ENCODE assay signal across 25 cellular contexts in the genomic region with DNA sequence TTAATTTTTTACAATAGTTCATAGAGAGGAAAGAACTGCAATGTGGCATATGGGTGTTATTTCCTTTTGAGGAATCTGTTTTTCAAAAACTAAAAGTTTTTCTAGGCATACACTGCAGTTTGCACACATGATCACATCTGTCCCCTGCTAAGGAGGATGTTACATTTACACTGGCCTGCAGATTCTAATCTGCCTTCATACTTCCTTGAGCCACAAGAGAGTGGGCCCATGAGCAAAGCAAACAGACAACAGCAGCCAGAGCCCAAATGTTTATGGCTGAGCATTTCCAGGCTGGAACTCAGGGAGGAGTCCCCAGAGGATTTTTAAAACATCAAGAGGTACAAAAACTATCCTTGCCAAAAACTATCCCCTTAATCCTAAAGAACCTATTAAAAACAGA.
"Had no signal": no experiment of that assay in that cellular context is flagged by ENCODE, and none has a peak within 500 bp of the region (broad histone marks: within the 10 kb centered on the region; RNA-seq: fewer than 3 reads in every experiment).

No MANE protein-coding gene starts in this region.

- H3K4me1 Mint-ChIP-seq: activated CD4-positive, alpha-beta T cell treated with anti-CD3 and anti-CD28 coated beads for 36 hours; activated CD4-positive, alpha-beta T cell treated with anti-CD3 and anti-CD28 coated beads, Interleukin-2, amount 10 ng/mL, durations not matched to agents 7 days and 5 days; activated naive CD4-positive, alpha-beta T cell treated with anti-CD3 and anti-CD28 coated beads, Interleukin-2, amount 50 U/mL, for 24 hours; activated naive CD8-positive, alpha-beta T cell treated with anti-CD3 and anti-CD28 coated beads, Interleukin-2, amount 10 ng/mL, durations not matched to agents 7 days and 5 days; central memory CD8-positive, alpha-beta T cell had no signal

- H3K27ac Mint-ChIP-seq: activated CD4-positive, alpha-beta T cell treated with anti-CD3 and anti-CD28 coated beads for 36 hours; activated CD4-positive, alpha-beta T cell treated with anti-CD3 and anti-CD28 coated beads, Interleukin-2, amount 10 ng/mL, durations not matched to agents 7 days and 5 days; activated CD8-positive, alpha-beta T cell treated with anti-CD3 and anti-CD28 coated beads, Interleukin-2, amount 10 ng/mL, durations not matched to agents 7 days and 5 days; activated naive CD4-positive, alpha-beta T cell treated with anti-CD3 and anti-CD28 coated beads, Interleukin-2, amount 50 U/mL, for 24 hours; activated naive CD8-positive, alpha-beta T cell treated with anti-CD3 and anti-CD28 coated beads, Interleukin-2, amount 10 ng/mL, durations not matched to agents 7 days and 5 days; activated T-cell treated with anti-CD3 and anti-CD28 coated beads, Interleukin-2, amount 50 U/mL, for 24 hours; activated T-helper 2 cell treated with anti-CD3 and anti-CD28 coated beads, Interferon-gamma antibody, Interleukin-2, Interleukin-4, amounts not matched to agents 10 μg/mL and 5 μg/mL and 100 μg/mL, durations not matched to agents 14 hours and 24 hours and 36 hours; WTC11 had no signal

- H3K9me3 ChIP-seq: ascending aorta, Peyer's patch, SJSA1 had no signal

- H3K27me3 ChIP-seq: ascending aorta, Peyer's patch, SJSA1 had no signal

- H3K9me3 Mint-ChIP-seq: activated CD4-positive, alpha-beta T cell treated with anti-CD3 and anti-CD28 coated beads, Interleukin-2, amount 10 ng/mL, durations not matched to agents 7 days and 5 days; activated naive CD4-positive, alpha-beta T cell treated with anti-CD3 and anti-CD28 coated beads, Interleukin-2, amount 50 U/mL, for 24 hours; activated naive CD8-positive, alpha-beta T cell treated with anti-CD3 and anti-CD28 coated beads, Interleukin-2, amount 10 ng/mL, durations not matched to agents 7 days and 5 days; activated T-cell treated with anti-CD3 and anti-CD28 coated beads, Interleukin-2, amount 50 U/mL, for 24 hours; activated T-helper 2 cell treated with anti-CD3 and anti-CD28 coated beads, Interferon-gamma antibody, Interleukin-2, Interleukin-4, amounts not matched to agents 10 μg/mL and 5 μg/mL and 100 μg/mL, durations not matched to agents 14 hours and 24 hours and 36 hours; central memory CD8-positive, alpha-beta T cell; WTC11 had no signal

- H3K4me3 ChIP-seq: ascending aorta, cardiac muscle cell, Peyer's patch, SJSA1 had no signal

- H3K27me3 Mint-ChIP-seq: activated CD4-positive, alpha-beta T cell treated with anti-CD3 and anti-CD28 coated beads, Interleukin-2, amount 10 ng/mL, durations not matched to agents 7 days and 5 days; activated naive CD4-positive, alpha-beta T cell treated with anti-CD3 and anti-CD28 coated beads, Interleukin-2, amount 50 U/mL, for 24 hours; central memory CD8-positive, alpha-beta T cell had no signal

- H3K4me1 ChIP-seq: ascending aorta, Peyer's patch, SJSA1 had no signal

- H3K27ac ChIP-seq: ascending aorta, cardiac muscle cell, Peyer's patch, SJSA1 had no signal

- H3K36me3 Mint-ChIP-seq: activated naive CD4-positive, alpha-beta T cell treated with anti-CD3 and anti-CD28 coated beads, Interleukin-2, amount 50 U/mL, for 24 hours; activated naive CD8-positive, alpha-beta T cell treated with anti-CD3 and anti-CD28 coated beads, Interleukin-2, amount 10 ng/mL, durations not matched to agents 7 days and 5 days; WTC11 had no signal

- H3K4me3 Mint-ChIP-seq: activated CD4-positive, alpha-beta T cell treated with anti-CD3 and anti-CD28 coated beads for 36 hours; activated CD4-positive, alpha-beta T cell treated with anti-CD3 and anti-CD28 coated beads, Interleukin-2, amount 10 ng/mL, durations not matched to agents 7 days and 5 days; activated CD8-positive, alpha-beta T cell treated with anti-CD3 and anti-CD28 coated beads, Interleukin-2, amount 10 ng/mL, durations not matched to agents 7 days and 5 days; activated naive CD4-positive, alpha-beta T cell treated with anti-CD3 and anti-CD28 coated beads, Interleukin-2, amount 50 U/mL, for 24 hours; activated naive CD8-positive, alpha-beta T cell treated with anti-CD3 and anti-CD28 coated beads, Interleukin-2, amount 10 ng/mL, durations not matched to agents 7 days and 5 days; activated T-cell treated with anti-CD3 and anti-CD28 coated beads, Interleukin-2, amount 50 U/mL, for 24 hours; central memory CD8-positive, alpha-beta T cell; WTC11 had no signal

- DNase-seq: activated CD4-positive, alpha-beta T cell treated with anti-CD3 and anti-CD28 coated beads for 36 hours; activated CD4-positive, alpha-beta T cell treated with anti-CD3 and anti-CD28 coated beads, Interleukin-2, amount 10 ng/mL, durations not matched to agents 7 days and 5 days; activated CD4-positive, alpha-beta T cell treated with anti-CD3 and anti-CD28 coated beads, Interleukin-2, amount 50 U/mL, for 48 hours; activated CD8-positive, alpha-beta T cell treated with anti-CD3 and anti-CD28 coated beads, Interleukin-2, amount 10 ng/mL, durations not matched to agents 7 days and 5 days; activated gamma-delta T cell; activated naive CD4-positive, alpha-beta T cell treated with Interleukin-2 at 50 U/mL for 16 hours; activated naive CD8-positive, alpha-beta T cell treated with anti-CD3 and anti-CD28 coated beads, Interleukin-2, amount 10 ng/mL, durations not matched to agents 7 days and 5 days; activated T-cell treated with anti-CD3 and anti-CD28 coated beads, Interleukin-2, amount 50 U/mL, for 24 hours; NCI-H1417 treated with DMSO at 0.1 percent for 48 hours; NCI-H187 treated with DMSO at 0.1 percent for 48 hours; NCI-H2081; NCI-H524 treated with DMSO at 0.1 percent for 48 hours; NCI-H774; NK-92 treated with Interleukin-12 subunit alpha and Interleukin-12 subunit beta, amount 100 ng/mL, for 24 hours; PC-3; T1000 had no signal

- H3K36me3 ChIP-seq: ascending aorta, cardiac muscle cell, Peyer's patch, SJSA1 had no signal

- ATAC-seq: activated CD4-positive, alpha-beta T cell treated with anti-CD3 and anti-CD28 coated beads for 36 hours; activated CD4-positive, CD25-positive, alpha-beta regulatory T cell treated with anti-CD3 and anti-CD28 coated beads, Interleukin-2, amount 50 U/mL, for 24 hours; activated CD8-positive, alpha-beta T cell treated with anti-CD3 and anti-CD28 coated beads, Interleukin-2, amount 10 ng/mL, durations not matched to agents 7 days and 5 days; PC-3; WTC11 had no signal
